19 cellular contexts compared by ENCODE assay signal in genomic region chr3:46293035-46293724, GRCh38. TPM values are rescaled to one million over a fixed set of nuclear protein-coding genes. Genes with fewer than 3 reads are reported as not detected.
A peak's percentile ranks its signal among the peaks of the same experiment; 100 is the strongest.
DNase-seq lines count a peak whose midpoint lies in the region; ATAC-seq, FAIRE-seq and TF ChIP-seq lines count a peak whose summit lies in the region.
"Had no signal": no experiment of that assay in that cellular context is flagged by ENCODE, and none has a peak within 500 bp of the region (broad histone marks: within the 10 kb centered on the region; RNA-seq: fewer than 3 reads in every experiment).

No MANE protein-coding gene starts in this region.

- 67 to 94% (median 84%) methylated on average over 2 of the region's 2 CpGs for WGBS in spleen, 5 donors
- WGBS in small intestine, 3 donors = 72 to 77% (median 73%) methylated on average over 2 of the region's 2 CpGs

- no peak for DNase-seq in activated T-cell treated with anti-CD3 and anti-CD28 coated beads, Interleukin-2, amount 50 U/mL, for 24 hours
- DNase-seq in activated T-cell treated with anti-CD3 and anti-CD28 coated beads for 4 hours (no peak), NB4 (ENCODE audit: low read depth) (peak; percentile 62), spleen (no peak), gastrocnemius medialis (no peak), small intestine (no peak)
- DNase-seq: activated gamma-delta T cell treated with Interleukin-2 at 50 U/mL for 16 hours; NCI-H2107; NK-92 treated with Interleukin-12 subunit alpha and Interleukin-12 subunit beta, amount 100 ng/mL, for 24 hours; testis had no signal

- peaks cover 62% of the 10 kb centered on the region for H3K4me1 Mint-ChIP-seq in activated T-cell treated with anti-CD3 and anti-CD28 coated beads, Interleukin-2, amount 50 U/mL, for 24 hours (ENCODE audit: low read depth)
- peaks cover 32% of the 10 kb centered on the region for H3K4me1 Mint-ChIP-seq in activated T-helper 17 cell treated with anti-CD3 and anti-CD28 coated beads, Interleukin-2, amount 50 U/mL, for 72 hours

- H3K4me3 Mint-ChIP-seq in activated T-cell treated with anti-CD3 and anti-CD28 coated beads, Interleukin-2, amount 50 U/mL, for 24 hours = peak overlapping the region; percentile 53
- peak overlapping the region; percentile 67 for H3K4me3 Mint-ChIP-seq in activated T-helper 17 cell treated with anti-CD3 and anti-CD28 coated beads, Interleukin-2, amount 50 U/mL, for 72 hours

- FAIRE-seq in small intestine (lab: Jason Lieb, UNC) = no peak
- FAIRE-seq: islet of Langerhans had no signal

- peak overlapping the region; percentile 92 for H3K27ac Mint-ChIP-seq in activated T-cell treated with anti-CD3 and anti-CD28 coated beads, Interleukin-2, amount 50 U/mL, for 24 hours
- peak overlapping the region; percentile 82 for H3K27ac Mint-ChIP-seq in activated T-helper 17 cell treated with anti-CD3 and anti-CD28 coated beads, Interleukin-2, amount 50 U/mL, for 72 hours

- peaks cover 0 to 42% (median 20%) of the 10 kb centered on the region in 6 donors for H3K4me1 ChIP-seq in spleen
- no peaks in the 10 kb centered on the region for H3K4me1 ChIP-seq in gastrocnemius medialis
- H3K4me1 ChIP-seq in small intestine (ENCODE audit: control insufficient read depth in 2 of 2, insufficient read depth in 1 of 2, low read depth in 1 of 2, low read length in 1 of 2) = peaks cover 0 to 2% of the 10 kb centered on the region in 2 donors
- H3K4me1 ChIP-seq: gastroesophageal sphincter had no signal

- TF ChIP-seq POLR2A in NB4 (IDR thresholded peaks at IDR 0.05; ENCODE audit: extremely low read depth, insufficient read length) (no peak), spleen (IDR thresholded peaks at IDR 0.05) (no peak), gastrocnemius medialis (IDR thresholded peaks at IDR 0.05) (no peak)

- H3K27ac ChIP-seq in spleen (peak overlapping the region in 5 of 8 donors; percentile 39 to 73 (median 63)), gastrocnemius medialis (no peak overlapping the region), small intestine (ENCODE audit: low read depth in 1 of 2, low read length in 1 of 2) (peak overlapping the region in 1 of 2 donors; percentile 76)
- H3K27ac ChIP-seq: gastroesophageal sphincter, testis had no signal

- peaks cover 20% of the 10 kb centered on the region for H3K27me3 Mint-ChIP-seq in activated T-cell treated with anti-CD3 and anti-CD28 coated beads, Interleukin-2, amount 50 U/mL, for 24 hours
- H3K27me3 Mint-ChIP-seq in activated T-helper 17 cell treated with anti-CD3 and anti-CD28 coated beads, Interleukin-2, amount 50 U/mL, for 72 hours = no peaks in the 10 kb centered on the region

- in situ Hi-C loops in gastrocnemius medialis (cut with MboI; ENCODE audit: low sequenced_read_pairs in 4 of 4) = no loop called here

- H3K36me3 Mint-ChIP-seq in activated T-cell treated with anti-CD3 and anti-CD28 coated beads, Interleukin-2, amount 50 U/mL, for 24 hours (ENCODE audit: low read depth) = no peaks in the 10 kb centered on the region
- no peaks in the 10 kb centered on the region for H3K36me3 Mint-ChIP-seq in activated T-helper 17 cell treated with anti-CD3 and anti-CD28 coated beads, Interleukin-2, amount 50 U/mL, for 72 hours (ENCODE audit: low read depth)

- TF ChIP-seq CTCF in NB4 (IDR thresholded peaks at IDR 0.05; ENCODE audit: low read depth, low read length) = peak; percentile 29
- TF ChIP-seq CTCF in spleen (IDR thresholded peaks at IDR 0.05 in 8 of 11, conservative IDR thresholded peaks at IDR 0.05 in 3 of 11) = peak in 1 of 11 experiments; percentile 17
- TF ChIP-seq CTCF in gastrocnemius medialis (IDR thresholded peaks at IDR 0.05 in 4 of 5, conservative IDR thresholded peaks at IDR 0.05 in 1 of 5) = no peak

- H3K9me3 Mint-ChIP-seq in activated T-cell treated with anti-CD3 and anti-CD28 coated beads, Interleukin-2, amount 50 U/mL, for 24 hours = no peaks in the 10 kb centered on the region
- no peaks in the 10 kb centered on the region for H3K9me3 Mint-ChIP-seq in activated T-helper 17 cell treated with anti-CD3 and anti-CD28 coated beads, Interleukin-2, amount 50 U/mL, for 72 hours

- H3K4me3 ChIP-seq in NB4 (ENCODE audit: low read depth, low read length) (no peak overlapping the region), spleen (no peak overlapping the region), gastrocnemius medialis (no peak overlapping the region), small intestine (ENCODE audit: low read depth in 1 of 2, low read length in 2 of 2) (no peak overlapping the region)
- H3K4me3 ChIP-seq: gastroesophageal sphincter, testis had no signal

- no peaks in the 10 kb centered on the region for H3K36me3 ChIP-seq in spleen
- no peaks in the 10 kb centered on the region for H3K36me3 ChIP-seq in gastrocnemius medialis
- H3K36me3 ChIP-seq in small intestine (ENCODE audit: control insufficient read depth in 2 of 2, insufficient read depth in 2 of 2, low read length in 2 of 2) = no peaks in the 10 kb centered on the region
- H3K36me3 ChIP-seq: gastroesophageal sphincter had no signal

- no peaks in the 10 kb centered on the region for H3K9me3 ChIP-seq in spleen
- no peaks in the 10 kb centered on the region for H3K9me3 ChIP-seq in gastrocnemius medialis
- no peaks in the 10 kb centered on the region for H3K9me3 ChIP-seq in small intestine (ENCODE audit: control insufficient read depth, low read depth)
- H3K9me3 ChIP-seq: gastroesophageal sphincter, testis had no signal

- no peak for ATAC-seq in activated T-helper 17 cell treated with anti-CD3 and anti-CD28 coated beads, Interleukin-2, amount 50 U/mL, for 72 hours (replicated peaks)
- ATAC-seq in gastrocnemius medialis (no peak), HG03135 (IDR thresholded peaks at IDR 0.05; ENCODE audit: unreplicated experiment) (no peak)
- ATAC-seq: gastroesophageal sphincter, HCT116, SK-N-SH treated with all-trans-retinoic acid at 6 μM for 48 hours had no signal

- intact Hi-C loops in spleen (cut with DNase I; ENCODE audit: low total_unique reads) (no loop called here), gastrocnemius medialis (cut with DNase I; ENCODE audit: low total_unique reads) (no loop called here)

- H3K27me3 ChIP-seq in spleen (replicated peaks in 1 of 7) (no peaks in the 10 kb centered on the region), gastrocnemius medialis (no peaks in the 10 kb centered on the region), small intestine (ENCODE audit: control insufficient read depth in 2 of 2, insufficient read depth in 2 of 2, low read length in 2 of 2) (no peaks in the 10 kb centered on the region)
- H3K27me3 ChIP-seq: gastroesophageal sphincter, testis had no signal

RNA-seq across cellular contexts. Expression of gene CCR3, which starts 50.9 kb away (rescaled TPM):
- total RNA-seq in activated T-helper 17 cell treated with anti-CD3 and anti-CD28 coated beads, Interleukin-2, amount 50 U/mL, for 72 hours = not detected
- total RNA-seq in spleen = 1 to 10 TPM in 3 of 7 donors, under 1 TPM in 4; 0.52 to 1.7 (median 0.60) TPM
- under 1 TPM; 0.10 to 0.28 (median 0.17) TPM for polyA plus RNA-seq in spleen
- not detected for total RNA-seq in gastrocnemius medialis
- not detected for polyA plus RNA-seq in small intestine
- total RNA-seq: cardiac septum, gastroesophageal sphincter, LHCN-M2, posterior vena cava, testis had no signal

Comparison
In these comparisons a context has a peak if more than half of its experiments do, and no peak if none do; other contexts are left out.
1. H3K27ac ChIP-seq: peak in spleen (5 of 8); none in gastrocnemius medialis (0 of 4).